In genomic region chr12:62911288-62911687, GRCh38 we compare ENCODE assay signal across 12 cellular contexts. TPM values are rescaled to one million over a fixed set of nuclear protein-coding genes. Genes with fewer than 3 reads are reported as not detected.
DNase-seq lines count a peak whose midpoint lies in the region; ATAC-seq, FAIRE-seq and TF ChIP-seq lines count a peak whose summit lies in the region.
"Had no signal": no experiment of that assay in that cellular context is flagged by ENCODE, and none has a peak within 500 bp of the region (broad histone marks: within the 10 kb centered on the region; RNA-seq: fewer than 3 reads in every experiment).

No MANE protein-coding gene starts in this region.

- TF ChIP-seq CTCF in H9 (conservative IDR thresholded peaks at IDR 0.05) (no peak), H1 (IDR thresholded peaks at IDR 0.05; ENCODE audit: control extremely low read depth in 1 of 3, insufficient read depth in 1 of 3, low read depth in 1 of 3, low read length in 3 of 3) (no peak), parathyroid adenoma (IDR thresholded peaks at IDR 0.05) (no peak)

- H4K5ac ChIP-seq in H9 (ENCODE audit: insufficient read length, low read depth, low read length) (no peak overlapping the region), H1 (ENCODE audit: insufficient read length, low read depth, low read length) (no peak overlapping the region)

- H2AK5ac ChIP-seq in H9 (ENCODE audit: insufficient read length, low read length) (no peak overlapping the region), H1 (ENCODE audit: low read depth, low read length) (no peak overlapping the region)

- H3K14ac ChIP-seq in H9 (ENCODE audit: insufficient read depth, low read length) (no peak overlapping the region), H1 (ENCODE audit: insufficient read length) (no peak overlapping the region)

- H2AFZ ChIP-seq in H9 (ENCODE audit: low read length) (no peak overlapping the region), H1 (ENCODE audit: low read length) (no peak overlapping the region), parathyroid adenoma (no peak overlapping the region)

- no peak overlapping the region for H3K4me2 ChIP-seq in H9 (ENCODE audit: insufficient read depth, insufficient read length, low read length)
- H3K4me2 ChIP-seq in H1 (ENCODE audit: insufficient read depth in 1 of 2, low read depth in 2 of 2, low read length in 2 of 2): no peak overlapping the region
- no peak overlapping the region for H3K4me2 ChIP-seq in parathyroid adenoma (ENCODE audit: low read length)
- H3K4me2 ChIP-seq: BLaER1 had no signal

- no peak for DNase-seq in H9
- DNase-seq in OCI-M1 (lab: John Stamatoyannopoulos, UW): peak; percentile 32
- DNase-seq in H1 (ENCODE audit: low read depth in 1 of 2, low spot score in 2 of 2): no peak
- DNase-seq: AML-193; CD8-positive, alpha-beta memory T cell had no signal

- H3K27me3 Mint-ChIP-seq in H9 (ENCODE audit: low read depth): no peaks in the 10 kb centered on the region

- H3K79me1 ChIP-seq in H9 (ENCODE audit: insufficient read depth, low read depth, low read length, poor library complexity, severe bottlenecking): peaks cover 2% of the 10 kb centered on the region
- H3K79me1 ChIP-seq in H1 (ENCODE audit: low read depth, low read length): peaks cover 8% of the 10 kb centered on the region; the same call in 1 of the 2 replicates

- H3K9ac ChIP-seq in H9 (ENCODE audit: extremely low read depth, insufficient read length, low read length): no peak overlapping the region
- no peak overlapping the region for H3K9ac ChIP-seq in H1 (replicated peaks in 1 of 4; ENCODE audit: extremely low read depth in 1 of 4, low read depth in 3 of 4, low read length in 3 of 4)
- no peak overlapping the region for H3K9ac ChIP-seq in parathyroid adenoma
- H3K9ac ChIP-seq: BLaER1 had no signal

- H4K8ac ChIP-seq in H9 (replicated peaks; ENCODE audit: insufficient read length, low read depth, low read length) (no peak overlapping the region), H1 (ENCODE audit: extremely low read depth, insufficient read depth, low read length) (no peak overlapping the region)

- H3K4me3 Mint-ChIP-seq in H9: no peak overlapping the region
- H3K4me3 Mint-ChIP-seq: CD8-positive, alpha-beta memory T cell had no signal

- H3T11ph ChIP-seq in H9 (ENCODE audit: low read length): no peak overlapping the region

- H2BK15ac ChIP-seq in H9 (ENCODE audit: low read depth, low read length): no peak overlapping the region
- no peak overlapping the region for H2BK15ac ChIP-seq in H1 (ENCODE audit: low read length)

- peaks cover 0 to 7% (median 0%) of the 10 kb centered on the region in 3 experiments; a peak in 3 of 7 replicates for H3K36me3 Mint-ChIP-seq in H9 (ENCODE audit: insufficient read depth in 1 of 3, low read depth in 3 of 3)
- H3K36me3 Mint-ChIP-seq: CD8-positive, alpha-beta memory T cell had no signal

- WGBS in H9 (ENCODE audit: extremely low coverage, insufficient read length, low lambda C conversion rate): no CpG with 5 or more reads among the region's 3 CpGs
- WGBS in H1 (ENCODE audit: extremely low coverage in 1 of 2, insufficient coverage in 1 of 2, insufficient read length in 1 of 2, insufficient replicate concordance in 2 of 2, low coverage in 1 of 2, low lambda C conversion rate in 2 of 2, missing lambda C conversion rate in 1 of 2), 2 experiments: 95% methylated on average over 3 of the region's 3 CpGs; no CpG with 5 or more reads in 1 of the 2 experiments

- ATAC-seq in HG03025 (IDR thresholded peaks at IDR 0.05; ENCODE audit: low FRiP score, unreplicated experiment): no peak
- no peak for ATAC-seq in HG03354 (IDR thresholded peaks at IDR 0.05; ENCODE audit: poor library complexity, severe bottlenecking, unreplicated experiment)
- ATAC-seq in HG03095 (IDR thresholded peaks at IDR 0.05; ENCODE audit: unreplicated experiment): no peak

- H3K4me3 ChIP-seq in H1 (ENCODE audit: extremely low read depth in 1 of 4, insufficient read depth in 2 of 4, low read depth in 3 of 4, low read length in 4 of 4): no peak overlapping the region
- no peak overlapping the region for H3K4me3 ChIP-seq in parathyroid adenoma (ENCODE audit: low read depth, low read length)
- H3K4me3 ChIP-seq: BLaER1 had no signal

- H3K27me3 ChIP-seq in H9 (ENCODE audit: insufficient read depth, low read length): no peaks in the 10 kb centered on the region
- no peaks in the 10 kb centered on the region for H3K27me3 ChIP-seq in H1 (replicated peaks in 1 of 4; ENCODE audit: control insufficient read depth in 3 of 4, extremely low read depth in 1 of 4, insufficient read depth in 3 of 4, low read length in 3 of 4)
- H3K27me3 ChIP-seq in parathyroid adenoma (ENCODE audit: control insufficient read depth, insufficient read depth, low read length): no peaks in the 10 kb centered on the region
- H3K27me3 ChIP-seq: BLaER1 had no signal

- H3K4ac ChIP-seq in H9 (ENCODE audit: low read depth, low read length): no peak overlapping the region
- no peak overlapping the region for H3K4ac ChIP-seq in H1 (replicated peaks; ENCODE audit: insufficient read length, low read depth, low read length)

- FAIRE-seq in H1 (lab: Jason Lieb, UNC): no peak
- FAIRE-seq: H54, HTR-8/SVneo had no signal

- H3K27ac Mint-ChIP-seq in H9: peak overlapping the region in 2 of 3 experiments; percentile 14 to 20; a peak in 2 of 7 replicates
- H3K27ac Mint-ChIP-seq: CD8-positive, alpha-beta memory T cell had no signal

- H2BK5ac ChIP-seq in H9 (ENCODE audit: insufficient read length, low read length) (no peak overlapping the region), H1 (ENCODE audit: low read depth, low read length) (no peak overlapping the region)

- peaks cover 25% of the 10 kb centered on the region; the same call in 1 of the 2 replicates for H3K4me1 ChIP-seq in H9 (ENCODE audit: insufficient read depth, low read length)
- peaks cover 2 to 25% (median 19%) of the 10 kb centered on the region in 4 experiments; a peak in 6 of 7 replicates for H3K4me1 ChIP-seq in H1 (replicated peaks in 1 of 4; ENCODE audit: control insufficient read depth in 3 of 4, insufficient read depth in 4 of 4, low read length in 3 of 4)
- H3K4me1 ChIP-seq in parathyroid adenoma: peaks cover 18% of the 10 kb centered on the region
- H3K4me1 ChIP-seq: BLaER1 had no signal

- POLR2A ChIA-PET in H1 (lab: Charles Lee; ENCODE audit: partially characterized antibody): interaction anchor here (1.5 to 2.1 kb wide), 2 partner anchors 9 to 23 kb away, joined by 5 to 9 read pairs; partner anchors contain the start of gene PPM1H

- no peak overlapping the region for H3K27ac ChIP-seq in H9 (ENCODE audit: insufficient read length, low read depth, low read length)
- no peak overlapping the region for H3K27ac ChIP-seq in H1 (ENCODE audit: low read depth, low read length)
- peak overlapping the region; percentile 2 for H3K27ac ChIP-seq in parathyroid adenoma
- H3K27ac ChIP-seq: BLaER1 had no signal

- no peak for TF ChIP-seq RAD21 in H1 (IDR thresholded peaks at IDR 0.05 in 1 of 2, conservative IDR thresholded peaks at IDR 0.05 in 1 of 2; ENCODE audit: low read depth in 2 of 2, low read length in 2 of 2)

- peaks cover 2% of the 10 kb centered on the region; the same call in 1 of the 2 replicates for H3K79me2 ChIP-seq in H9 (ENCODE audit: insufficient read depth, low read length)
- H3K79me2 ChIP-seq in H1 (ENCODE audit: control insufficient read depth in 1 of 2, insufficient read depth in 2 of 2, low read length in 2 of 2): peaks cover 4 to 26% of the 10 kb centered on the region in 2 experiments; a peak in 3 of 4 replicates
- H3K79me2 ChIP-seq in parathyroid adenoma: peaks cover 64% of the 10 kb centered on the region

- no peaks in the 10 kb centered on the region for H4K20me1 ChIP-seq in H9 (ENCODE audit: control insufficient read depth, insufficient read depth, insufficient read length)
- peaks cover 0 to 2% of the 10 kb centered on the region in 2 experiments for H4K20me1 ChIP-seq in H1 (replicated peaks in 1 of 2; ENCODE audit: control insufficient read depth in 1 of 2, insufficient read depth in 2 of 2, low read length in 2 of 2)
- H4K20me1 ChIP-seq: BLaER1 had no signal

- CTCF ChIA-PET in H1 (lab: Charles Lee; ENCODE audit: partially characterized antibody): interaction anchor here (0.7 to 2.7 kb wide), 5 partner anchors 9 to 127 kb away, joined by 3 to 10 read pairs (median 3); no protein-coding TSS in a partner anchor

- H2BK20ac ChIP-seq in H9 (ENCODE audit: low read depth, low read length, poor library complexity, severe bottlenecking): no peak overlapping the region
- H2BK20ac ChIP-seq in H1 (ENCODE audit: low read length): no peak overlapping the region

- H2BK12ac ChIP-seq in H9 (ENCODE audit: insufficient read length, low read depth, low read length): no peak overlapping the region
- H2BK12ac ChIP-seq in H1 (ENCODE audit: low read depth, low read length): no peak overlapping the region

- TF ChIP-seq POLR2A in H1 (IDR thresholded peaks at IDR 0.05; ENCODE audit: control extremely low read depth in 1 of 2, low read depth in 2 of 2, low read length in 2 of 2): no peak

- TF ChIP-seq EP300 in H1 (IDR thresholded peaks at IDR 0.05; ENCODE audit: borderline replicate concordance in 1 of 2, low read depth in 2 of 2, low read length in 2 of 2): no peak

- peaks cover 46% of the 10 kb centered on the region in 2 experiments for H3K4me1 Mint-ChIP-seq in H9
- H3K4me1 Mint-ChIP-seq: CD8-positive, alpha-beta memory T cell had no signal

- H4K91ac ChIP-seq in H9 (ENCODE audit: insufficient read length, low read depth, low read length) (no peak overlapping the region), H1 (replicated peaks; ENCODE audit: insufficient read length, low read length) (no peak overlapping the region)

- no peak overlapping the region for H3K23ac ChIP-seq in H9 (ENCODE audit: insufficient read length, low read depth, low read length)
- no peak overlapping the region for H3K23ac ChIP-seq in H1 (ENCODE audit: insufficient read length)

- H3K23me2 ChIP-seq in H9 (ENCODE audit: insufficient read length, low read depth, low read length, poor library complexity, severe bottlenecking) (no peaks in the 10 kb centered on the region), H1 (ENCODE audit: low read depth, low read length) (no peaks in the 10 kb centered on the region)

- no peaks in the 10 kb centered on the region for H3K36me3 ChIP-seq in H1 (ENCODE audit: control insufficient read depth in 2 of 4, insufficient read depth in 4 of 4, low read length in 3 of 4)
- no peaks in the 10 kb centered on the region for H3K36me3 ChIP-seq in parathyroid adenoma (ENCODE audit: control insufficient read depth, insufficient read depth, low read length)
- H3K36me3 ChIP-seq: BLaER1 had no signal

- H3K56ac ChIP-seq in H9 (ENCODE audit: insufficient read length, low read depth, low read length): no peak overlapping the region
- no peak overlapping the region for H3K56ac ChIP-seq in H1 (replicated peaks; ENCODE audit: insufficient read length, low read depth, low read length)

- H2BK120ac ChIP-seq in H9 (ENCODE audit: low read depth, low read length, poor library complexity, severe bottlenecking) (no peak overlapping the region), H1 (replicated peaks; ENCODE audit: low read depth, low read length) (no peak overlapping the region)

- H3K18ac ChIP-seq in H9 (ENCODE audit: insufficient read length, low read depth, low read length) (no peak overlapping the region), H1 (ENCODE audit: extremely low read depth, low read length) (no peak overlapping the region)

- no peaks in the 10 kb centered on the region for H3K9me3 Mint-ChIP-seq in H9

- H3K9me3 ChIP-seq in H9 (ENCODE audit: control insufficient read depth, low read depth, low read length): no peaks in the 10 kb centered on the region
- no peaks in the 10 kb centered on the region for H3K9me3 ChIP-seq in H1 (ENCODE audit: insufficient read depth in 2 of 2, low read depth in 1 of 2, low read length in 1 of 2)
- no peaks in the 10 kb centered on the region for H3K9me3 ChIP-seq in parathyroid adenoma (ENCODE audit: control insufficient read depth, low read length)
- H3K9me3 ChIP-seq: BLaER1 had no signal

RNA-seq across cellular contexts. Expression of gene PPM1H, which starts 23.7 kb away (rescaled TPM):
- 21.1 and 22.1 TPM in 2 replicates for total RNA-seq in H9 (2021)
- total RNA-seq in H1 (2021; fragmentation: NEBNext Ultra II Directional; extraction: Animal tissue kit (Norgen Biotek cat#: 25700)): 35.6 and 36.1 TPM in 2 replicates
- 16.4 and 17.3 TPM in 2 replicates for polyA plus RNA-seq in H1 (2011; rRNA removed)
- polyA plus RNA-seq in H1 (2011; cell fraction: cytosol; rRNA removed): 15.5 TPM
- 19.3 TPM for polyA plus RNA-seq in H1 (2011; cell fraction: nucleus; rRNA removed)
- polyA plus RNA-seq in H1 (2012, experiment 1 of 2): 16.8 to 23.0 TPM (median 19.0 TPM) in 4 replicates
- polyA plus RNA-seq in H1 (2012, experiment 2 of 2): 5.3 TPM
- 15.7 TPM for polyA plus RNA-seq in H1 (2013, experiment 1 of 2)
- 17.2 TPM for polyA plus RNA-seq in H1 (2013, experiment 2 of 2)
- 28.9 and 31.2 TPM in 2 replicates for polyA minus RNA-seq in H1 (2011; rRNA and poly(A)+ RNA removed)
- polyA minus RNA-seq in H1 (2011; cell fraction: cytosol; rRNA and poly(A)+ RNA removed): 47.5 TPM
- 26.1 TPM for polyA minus RNA-seq in H1 (2011; cell fraction: nucleus; rRNA and poly(A)+ RNA removed)
- polyA plus RNA-seq: CD8-positive, alpha-beta memory T cell had no signal
